1 cellular context compared by ENCODE assay signal in the genomic region with DNA sequence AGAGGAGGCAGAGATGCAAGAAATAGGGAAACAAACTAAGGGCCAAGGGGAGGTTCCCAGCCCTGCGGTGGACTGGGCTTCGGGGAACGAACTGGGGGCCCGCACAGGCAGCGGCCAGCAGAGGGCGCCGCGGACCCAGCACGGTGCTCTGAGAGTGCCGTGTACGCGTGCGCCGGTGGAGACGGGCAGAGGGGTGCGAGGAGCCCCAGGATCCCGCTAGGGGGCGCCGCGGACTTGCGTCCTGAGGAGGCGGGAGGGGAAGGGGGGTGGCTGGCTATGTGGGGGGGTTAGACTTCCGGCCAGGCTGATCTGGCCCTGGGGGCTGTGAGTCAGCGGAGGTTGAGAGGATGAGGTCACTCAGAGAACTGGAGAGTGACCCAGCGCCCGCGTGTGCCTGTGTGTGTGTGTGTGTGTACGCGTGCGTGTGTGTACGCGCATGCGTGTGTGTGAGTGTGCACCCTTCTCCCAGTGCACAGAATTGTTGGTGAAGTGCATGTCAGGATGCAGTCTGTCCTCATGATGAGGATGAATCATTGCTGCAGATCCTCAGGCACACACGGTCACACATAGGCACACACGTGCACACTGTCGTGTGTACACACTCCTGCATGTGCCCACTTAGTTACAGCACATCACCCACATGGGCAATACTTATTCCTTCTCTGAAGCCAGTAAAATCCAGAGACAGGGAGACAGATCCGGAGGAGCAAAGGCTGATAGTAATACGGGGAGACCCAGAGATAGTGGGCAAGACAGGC.
TF ChIP-seq lines count a peak whose summit lies in the region.

No MANE protein-coding gene starts in this region.

TF ChIP-seq in SK-N-SH, 30 proteins besides CTCF, POLR2A, EP300 and RAD21 (continued from another document):
- TF ChIP-seq, protein P1, sequence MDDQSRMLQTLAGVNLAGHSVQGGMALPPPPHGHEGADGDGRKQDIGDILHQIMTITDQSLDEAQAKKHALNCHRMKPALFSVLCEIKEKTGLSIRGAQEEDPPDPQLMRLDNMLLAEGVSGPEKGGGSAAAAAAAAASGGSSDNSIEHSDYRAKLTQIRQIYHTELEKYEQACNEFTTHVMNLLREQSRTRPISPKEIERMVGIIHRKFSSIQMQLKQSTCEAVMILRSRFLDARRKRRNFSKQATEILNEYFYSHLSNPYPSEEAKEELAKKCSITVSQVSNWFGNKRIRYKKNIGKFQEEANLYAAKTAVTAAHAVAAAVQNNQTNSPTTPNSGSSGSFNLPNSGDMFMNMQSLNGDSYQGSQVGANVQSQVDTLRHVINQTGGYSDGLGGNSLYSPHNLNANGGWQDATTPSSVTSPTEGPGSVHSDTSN (IDR thresholded peaks at IDR 0.05) = peak; percentile 56
